ENCODE assay signal across 9 cellular contexts in the genomic region with DNA sequence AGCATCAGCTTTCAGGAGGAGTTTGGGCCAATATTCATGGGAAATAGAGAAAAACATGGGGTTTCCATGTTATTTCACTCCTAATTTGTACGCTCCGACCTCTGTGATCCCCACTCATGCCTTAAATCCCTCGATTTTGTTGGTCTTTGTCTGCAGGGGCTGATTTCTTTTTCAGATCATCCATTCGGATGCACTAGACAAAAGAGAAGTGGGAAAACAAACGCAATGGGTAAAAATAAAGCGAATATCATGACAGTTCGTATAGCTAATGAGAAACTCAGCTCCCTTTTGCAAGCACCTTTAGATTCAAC. TPM values are rescaled to one million over a fixed set of nuclear protein-coding genes. Genes with fewer than 3 reads are reported as not detected.
A peak's percentile ranks its signal among the peaks of the same experiment; 100 is the strongest.
DNase-seq lines count a peak whose midpoint lies in the region; ATAC-seq and TF ChIP-seq lines count a peak whose summit lies in the region.
"Had no signal": no experiment of that assay in that cellular context is flagged by ENCODE, and none has a peak within 500 bp of the region (broad histone marks: within the 10 kb centered on the region; RNA-seq: fewer than 3 reads in every experiment).

No MANE protein-coding gene starts in this region.

- H3K36me3 ChIP-seq in BLaER1: peaks cover 7% of the 10 kb centered on the region; the same call in 1 of the 2 replicates

- H3K4me3 ChIP-seq in BLaER1 (peak overlapping the region; percentile 85), coronary artery (peak overlapping the region; percentile 81)
- H3K4me3 ChIP-seq in Jurkat, Clone E6-1 (ENCODE audit: low read length): peak overlapping the region; percentile 70

- TF ChIP-seq CTCF in coronary artery (IDR thresholded peaks at IDR 0.05) (no peak), nephron (IDR thresholded peaks at IDR 0.05; ENCODE audit: unreplicated experiment in 3 of 3) (no peak)

- H3K9me3 ChIP-seq in BLaER1: no peaks in the 10 kb centered on the region

- DNase-seq in Jurkat, Clone E6-1 (ENCODE audit: low read depth, low spot score): no peak
- DNase-seq in coronary artery (ENCODE audit: low spot score) (no peak), NCI-H2171 treated with DMSO at 0.1 percent for 48 hours (lab: John Stamatoyannopoulos, UW) (no peak), activated gamma-delta T cell treated with Interleukin-2 at 50 U/mL for 16 hours (no peak)
- DNase-seq: NCI-H1417 treated with DMSO at 0.1 percent for 48 hours had no signal

- peaks cover 24% of the 10 kb centered on the region for H3K4me1 ChIP-seq in BLaER1

- ATAC-seq in HG02973 (IDR thresholded peaks at IDR 0.05; ENCODE audit: unreplicated experiment) (no peak), GM18511 (IDR thresholded peaks at IDR 0.05; ENCODE audit: unreplicated experiment) (no peak)

- H3K9ac ChIP-seq in BLaER1: peak overlapping the region; percentile 85; the same call in 1 of the 2 replicates

- H3K4me1 Mint-ChIP-seq in nephron: peaks cover 18% of the 10 kb centered on the region

- H3K27ac ChIP-seq in BLaER1 (peak overlapping the region; percentile 70; the same call in 1 of the 2 replicates), coronary artery (no peak overlapping the region)

- H3K27me3 Mint-ChIP-seq in nephron (ENCODE audit: low read depth): no peaks in the 10 kb centered on the region

- peak overlapping the region; percentile 97 to 99 (median 97) for H3K4me3 Mint-ChIP-seq in nephron

- peaks cover 5% of the 10 kb centered on the region for H3K36me3 Mint-ChIP-seq in nephron (ENCODE audit: low read depth)

- peaks cover 83% of the 10 kb centered on the region for H3K27me3 ChIP-seq in BLaER1

- H4K20me1 ChIP-seq in BLaER1: peaks cover 29% of the 10 kb centered on the region

- peak overlapping the region; percentile 76 to 94 (median 84) for H3K27ac Mint-ChIP-seq in nephron

- H3K4me2 ChIP-seq in BLaER1: peak overlapping the region; percentile 70

- peaks cover 6% of the 10 kb centered on the region for H3K9me3 Mint-ChIP-seq in nephron

RNA-seq across cellular contexts. Expression of a gene that starts 0.3 kb away (rescaled TPM):
- polyA plus RNA-seq in Jurkat, Clone E6-1 (2012; ENCODE audit: insufficient read depth, insufficient read length): 36.5 TPM
